In genomic region chr12:6493580-6494350, GRCh38 we compare ENCODE assay signal across 8 cellular contexts. TPM values are rescaled to one million over a fixed set of nuclear protein-coding genes. Genes with fewer than 3 reads are reported as not detected.
A peak's percentile ranks its signal among the peaks of the same experiment; 100 is the strongest.
DNase-seq lines count a peak whose midpoint lies in the region; ATAC-seq and TF ChIP-seq lines count a peak whose summit lies in the region.

NCAPD2 (plus strand) TSS chr12:6494102; CDS start chr12:6495099, 997 bp downstream.

- H3K27me3 ChIP-seq in IMR-90 (ENCODE audit: control insufficient read depth, insufficient read depth, low read length): no peaks in the 10 kb centered on the region

- H2AFZ ChIP-seq in IMR-90 (replicated peaks; ENCODE audit: low read length, poor library complexity): peak within 1 kb of the TSS; percentile 94

- H3K18ac ChIP-seq in IMR-90 (ENCODE audit: low read depth, low read length): peak within 1 kb of the TSS; percentile 73

- peak within 1 kb of the TSS; percentile 90 for H2BK5ac ChIP-seq in IMR-90 (ENCODE audit: low read depth, low read length, poor library complexity, severe bottlenecking)

- peak within 1 kb of the TSS; percentile 67 for H2BK120ac ChIP-seq in IMR-90 (ENCODE audit: low read depth, low read length)

- H3K23ac ChIP-seq in IMR-90 (ENCODE audit: low read depth, low read length): peak within 1 kb of the TSS; percentile 94

- CTCF ChIA-PET in IMR-90 (lab: Yijun Ruan, JAX): interaction anchor here (1.0 kb wide), 1 partner anchor 42 kb away, joined by 3 read pairs; no protein-coding TSS in a partner anchor

- H2BK15ac ChIP-seq in IMR-90 (ENCODE audit: low read depth, low read length): peak within 1 kb of the TSS; percentile 79; the same call in 2 of the 3 replicates

- peak within 1 kb of the TSS; percentile 97 for H3K4me2 ChIP-seq in IMR-90 (ENCODE audit: low read depth, low read length)

- POLR2A ChIA-PET in IMR-90 (lab: Charles Lee; ENCODE audit: unreplicated experiment): interaction anchor here (0.5 to 1.2 kb wide), 3 partner anchors 10 to 40 kb away, joined by 3 to 37 read pairs (median 3); partner anchors contain the start of gene GAPDH

- 0% methylated on average over 35 of the region's 54 CpGs; no CpG with 5 or more reads in 1 of the 2 experiments for WGBS in IMR-90 (ENCODE audit: extremely low coverage in 2 of 2, insufficient read length in 1 of 2), 2 experiments

- peak within 1 kb of the TSS; percentile 94 for H3K27ac ChIP-seq in IMR-90 (ENCODE audit: insufficient read depth, low read length)
- peak within 1 kb of the TSS; percentile 94 for H3K27ac ChIP-seq in epithelial cell of prostate

- dilution Hi-C loops in IMR-90 (cut with HindIII; ENCODE audit: low sequenced_read_pairs, unreplicated experiment): no loop called here

- H3K56ac ChIP-seq in IMR-90 (ENCODE audit: extremely low read depth, insufficient read depth, low read length): peak within 1 kb of the TSS; percentile 96

- H3K36me3 ChIP-seq in IMR-90 (ENCODE audit: control insufficient read depth, insufficient read depth, low read length): no peaks in the 10 kb centered on the region; the same call in 1 of the 2 replicates

- peak within 1 kb of the TSS; percentile 83 for H3K4me3 ChIP-seq in IMR-90 (ENCODE audit: insufficient read depth, low read depth, low read length)

- peak within 1 kb of the TSS; percentile 93 for H4K91ac ChIP-seq in IMR-90 (ENCODE audit: insufficient read depth, low read depth, low read length)

- BruUV-seq in IMR-90 (replicated peaks; lab: Mats Ljungman, UMichigan): TSS peak; percentile 65

- H3K9me3 ChIP-seq in IMR-90 (ENCODE audit: control insufficient read depth, insufficient read depth, low read length): no peaks in the 10 kb centered on the region

- H3K79me1 ChIP-seq in IMR-90 (ENCODE audit: low read depth in 1 of 2, low read length in 2 of 2): peaks cover 33 to 46% of the 10 kb centered on the region in 2 experiments

- DNase-seq in DMS114 treated with DMSO at 0.1 percent for 48 hours (lab: John Stamatoyannopoulos, UW; ENCODE audit: unreplicated experiment): peak; percentile 97
- peak; percentile 93 for DNase-seq in IMR-90
- DNase-seq in OCI-M1 (lab: John Stamatoyannopoulos, UW): peak; percentile 98
- peak; percentile 87 for DNase-seq in activated T-cell treated with anti-CD3 and anti-CD28 coated beads for 4 hours
- DNase-seq in epithelial cell of prostate (ENCODE audit: low read depth, low spot score): peak; percentile 70
- peak; percentile 97 for DNase-seq in mucosa of gallbladder (ENCODE audit: low spot score)
- peak; percentile 82 to 86 for DNase-seq in stimulated activated CD8-positive, alpha-beta memory T cell treated with anti-CD3 and anti-CD28 coated beads, Interleukin-4, amount 100 ng/mL, for 4 hours (ENCODE audit: low read depth in 2 of 2, low spot score in 1 of 2)

- H3K9ac ChIP-seq in IMR-90 (ENCODE audit: low read depth, low read length): peak within 1 kb of the TSS; percentile 95

- no peak for TF ChIP-seq CTCF in IMR-90 (conservative IDR thresholded peaks at IDR 0.05; ENCODE audit: low read depth, low read length)

- H2AK9ac ChIP-seq in IMR-90 (replicated peaks; ENCODE audit: low read depth, low read length, poor library complexity): peak within 1 kb of the TSS; percentile 93

- ATAC-seq in GM21528 (IDR thresholded peaks at IDR 0.05; ENCODE audit: low FRiP score, unreplicated experiment): peak; percentile 83
- peak; percentile 97 for ATAC-seq in IMR-90 (ENCODE audit: low read depth)

- H3K4me1 ChIP-seq in IMR-90 (ENCODE audit: control insufficient read depth, insufficient read depth, low read length): no peaks in the 10 kb centered on the region; the same call in 1 of the 2 replicates

- peak within 1 kb of the TSS; percentile 97 for H3K14ac ChIP-seq in IMR-90 (replicated peaks; ENCODE audit: low read depth, low read length)

- TF ChIP-seq POLR2A in IMR-90 (IDR thresholded peaks at IDR 0.05; ENCODE audit: low read depth, low read length): peak; percentile 93

- H4K8ac ChIP-seq in IMR-90 (ENCODE audit: low read depth in 2 of 2, low read length in 2 of 2): peak within 1 kb of the TSS; percentile 90 to 99

- H4K20me1 ChIP-seq in IMR-90 (ENCODE audit: insufficient read depth, low read length): peaks cover 4% of the 10 kb centered on the region

- H3K9me1 ChIP-seq in IMR-90 (ENCODE audit: insufficient read depth, low read length): peaks cover 8% of the 10 kb centered on the region

- no peak for TF ChIP-seq RAD21 in IMR-90 (IDR thresholded peaks at IDR 0.05; ENCODE audit: low read length)

- peak within 1 kb of the TSS; percentile 89 for H4K5ac ChIP-seq in IMR-90 (ENCODE audit: low read depth, low read length)

- intact Hi-C loops in IMR-90 (cut with micrococcal nuclease): loop anchor here (2.0 kb wide), 2 partner anchors 39 to 63 kb away; no protein-coding TSS in a partner anchor

- H3K4ac ChIP-seq in IMR-90 (ENCODE audit: low read depth, low read length): peak within 1 kb of the TSS; percentile 96

- in situ Hi-C loops in IMR-90 (cut with MboI; ENCODE audit: low sequenced_read_pairs): no loop called here

- peak within 1 kb of the TSS; percentile 99 for H2AK5ac ChIP-seq in IMR-90 (ENCODE audit: low read depth, low read length)

- peak within 1 kb of the TSS; percentile 7; the same call in 1 of the 2 replicates for H2BK20ac ChIP-seq in IMR-90 (ENCODE audit: low read depth, low read length)

TF ChIP-seq in IMR-90, 13 proteins besides CTCF, POLR2A, EP300 and RAD21:
- TF ChIP-seq MXI1 (IDR thresholded peaks at IDR 0.05; ENCODE audit: borderline replicate concordance, low read depth, low read length): peak; percentile 92
- TF ChIP-seq FOS (IDR thresholded peaks at IDR 0.05; ENCODE audit: low read depth, low read length): 0 out of 2 replicates have a peak, but pooled peaks have one; percentile 18
- TF ChIP-seq MAZ (IDR thresholded peaks at IDR 0.05; ENCODE audit: borderline replicate concordance, low read depth, low read length): peak; percentile 94
- TF ChIP-seq ELK1 (IDR thresholded peaks at IDR 0.05; ENCODE audit: borderline replicate concordance, low read depth, low read length): no peak
- no peak for TF ChIP-seq RCOR1 (IDR thresholded peaks at IDR 0.05; ENCODE audit: insufficient replicate concordance, low read length)
- TF ChIP-seq MAFK (IDR thresholded peaks at IDR 0.05; ENCODE audit: low read depth, low read length): no peak
- TF ChIP-seq USF2 (IDR thresholded peaks at IDR 0.05; ENCODE audit: low read depth, low read length): peak; percentile 19; the same call in 1 of the 2 replicates
- peak; percentile 31; the same call in 1 of the 2 replicates for TF ChIP-seq CEBPB (IDR thresholded peaks at IDR 0.05; ENCODE audit: low read depth, low read length)
- no peak for TF ChIP-seq NFE2L2 (IDR thresholded peaks at IDR 0.05; ENCODE audit: low read depth, low read length)
- TF ChIP-seq CHD1 (IDR thresholded peaks at IDR 0.05; ENCODE audit: low read depth, low read length): no peak
- TF ChIP-seq RFX5 (IDR thresholded peaks at IDR 0.05; ENCODE audit: low read depth, low read length): no peak
- no peak for TF ChIP-seq BHLHE40 (IDR thresholded peaks at IDR 0.05; ENCODE audit: low read depth, low read length)
- TF ChIP-seq SMC3 (IDR thresholded peaks at IDR 0.05; ENCODE audit: low read depth, low read length): no peak

RNA-seq across cellular contexts. Expression of gene NCAPD2, which starts in this region (rescaled TPM):
- total RNA-seq in IMR-90 (2012; rRNA removed) (52.8 and 57.9 TPM in 2 replicates), mucosa of gallbladder (36.6 TPM)
- 35.6 and 40.9 TPM in 2 replicates for polyA plus RNA-seq in IMR-90 (2012; rRNA removed)
- 24.1 and 33.8 TPM in 2 replicates for polyA plus RNA-seq in IMR-90 (2012; cell fraction: cytosol; rRNA removed)
- polyA plus RNA-seq in IMR-90 (2012; cell fraction: nucleus; rRNA removed; ENCODE audit: low replicate concordance): 21.1 and 24.2 TPM in 2 replicates

Comparison
In these comparisons a context has a peak if more than half of its experiments do, and no peak if none do; other contexts are left out.
1. Peak in every context shown above with its lines: DNase-seq, ATAC-seq, H3K4me3 ChIP-seq and H3K27ac ChIP-seq.